Comparison of ENCODE assay signal across 34 cellular contexts in the genomic region with DNA sequence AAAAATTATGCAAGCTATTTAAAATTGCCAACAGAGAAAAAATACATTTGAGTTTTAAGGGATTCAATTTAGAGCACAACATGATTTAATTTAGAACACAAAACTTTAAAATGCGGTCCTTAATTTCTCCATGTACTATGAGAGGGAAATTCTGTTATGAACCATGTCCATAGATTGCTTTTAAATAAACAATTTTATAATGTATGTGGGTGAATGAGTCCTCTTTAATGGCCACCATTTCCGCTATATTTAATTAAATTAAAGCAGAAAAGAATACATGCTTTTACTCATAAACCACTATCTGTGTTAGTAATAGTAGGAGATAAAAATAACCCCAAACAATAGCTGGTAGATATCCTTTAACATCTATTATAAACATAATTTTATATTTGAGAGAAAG.
A peak's percentile ranks its signal among the peaks of the same experiment; 100 is the strongest.
DNase-seq lines count a peak whose midpoint lies in the region; ATAC-seq, FAIRE-seq and TF ChIP-seq lines count a peak whose summit lies in the region.
"Had no signal": no experiment of that assay in that cellular context is flagged by ENCODE, and none has a peak within 500 bp of the region (broad histone marks: within the 10 kb centered on the region; RNA-seq: fewer than 3 reads in every experiment).

No MANE protein-coding gene starts in this region.

- peaks cover 0 to 5% of the 10 kb centered on the region in 2 experiments; a peak in 1 of 4 replicates for H3K4me1 ChIP-seq in SK-N-SH (ENCODE audit: control insufficient read depth in 1 of 2, insufficient read depth in 2 of 2, low read depth in 1 of 2, low read length in 1 of 2)
- H3K4me1 ChIP-seq in HepG2 (ENCODE audit: insufficient read depth, low read length) = no peaks in the 10 kb centered on the region
- H3K4me1 ChIP-seq: A549; BLaER1; BLaER1 treated with 17β-estradiol and CSF1 and Interleukin-3, amounts not matched to agents 10 nM and 100 nM had no signal

- POLR2A ChIA-PET in SK-N-SH (lab: Yijun Ruan, JAX) (no interaction called here), HepG2 (lab: Yijun Ruan, JAX) (no interaction called here)

- H3K4me3 ChIP-seq in SK-N-SH (ENCODE audit: low read depth in 2 of 2, low read length in 1 of 2) = no peak overlapping the region
- H3K4me3 ChIP-seq in HepG2 (replicated peaks in 1 of 3; ENCODE audit: insufficient read depth in 1 of 3, low read depth in 2 of 3, low read length in 3 of 3) = no peak overlapping the region
- H3K4me3 ChIP-seq: A549; BLaER1; BLaER1 treated with 17β-estradiol and CSF1 and Interleukin-3, amounts not matched to agents 10 nM and 100 nM had no signal

- H3K27ac ChIP-seq in SK-N-SH (ENCODE audit: low read depth in 2 of 2, low read length in 1 of 2) = peak overlapping the region in 1 of 2 experiments; percentile 87; a peak in 2 of 4 replicates
- H3K27ac ChIP-seq in HepG2 (ENCODE audit: extremely low read length, insufficient read depth, low read length) = no peak overlapping the region
- H3K27ac ChIP-seq: 22Rv1; A549; BLaER1; BLaER1 treated with 17β-estradiol and CSF1 and Interleukin-3, amounts not matched to agents 10 nM and 100 nM; C4-2B had no signal

- FAIRE-seq in D721Med (lab: Jason Lieb, UNC) (no peak), HepG2 (lab: Jason Lieb, UNC) (no peak)
- FAIRE-seq: A204.1, A549 had no signal

- no peak for TF ChIP-seq CTCF in SK-N-SH (IDR thresholded peaks at IDR 0.05)
- TF ChIP-seq CTCF in D721Med (IDR thresholded peaks at IDR 0.05; ENCODE audit: insufficient read depth, missing control alignments) = no peak
- no peak for TF ChIP-seq CTCF in HepG2 (CRISPR knock-in tag; IDR thresholded peaks at IDR 0.05)
- TF ChIP-seq CTCF in HFFc6 (IDR thresholded peaks at IDR 0.05) = no peak

- peaks cover under 1% of the 10 kb centered on the region; the same call in 1 of the 2 replicates for H3K36me3 Mint-ChIP-seq in HFFc6 (ENCODE audit: low read depth)
- H3K36me3 Mint-ChIP-seq: CD14-positive monocyte; CD4-positive, alpha-beta memory T cell; CD4-positive, CD25-positive, alpha-beta regulatory T cell; CD8-positive, alpha-beta memory T cell; CD8-positive, alpha-beta T cell had no signal

- intact Hi-C loops in HepG2 (cut with micrococcal nuclease; ENCODE audit: unreplicated experiment) = no loop called here

- no peaks in the 10 kb centered on the region for H3K27me3 Mint-ChIP-seq in HFFc6 (ENCODE audit: insufficient read depth)
- H3K27me3 Mint-ChIP-seq: B cell; CD4-positive, alpha-beta memory T cell; CD4-positive, alpha-beta T cell; CD8-positive, alpha-beta memory T cell had no signal

- H3F3A ChIP-seq in SK-N-SH (replicated peaks; ENCODE audit: insufficient read depth) = no peaks in the 10 kb centered on the region

- H3K9ac ChIP-seq in SK-N-SH (no peak overlapping the region), HepG2 (ENCODE audit: insufficient read depth, low read depth, low read length) (no peak overlapping the region)
- H3K9ac ChIP-seq: BLaER1; BLaER1 treated with 17β-estradiol and CSF1 and Interleukin-3, amounts not matched to agents 10 nM and 100 nM had no signal

- TF ChIP-seq RAD21 in SK-N-SH (IDR thresholded peaks at IDR 0.05; ENCODE audit: low read length) = 0 out of 2 replicates have a peak, but pooled peaks have one; percentile 0
- no peak for TF ChIP-seq RAD21 in HepG2 (CRISPR knock-in tag; IDR thresholded peaks at IDR 0.05)

- no peak overlapping the region for H3K4me3 Mint-ChIP-seq in HFFc6
- H3K4me3 Mint-ChIP-seq: B cell; CD14-positive monocyte; CD4-positive, alpha-beta memory T cell; CD4-positive, alpha-beta T cell; CD4-positive, CD25-positive, alpha-beta regulatory T cell; CD8-positive, alpha-beta memory T cell; CD8-positive, alpha-beta T cell had no signal

- in situ Hi-C loops in HepG2 (cut with HindIII; ENCODE audit: extremely low pct_ligation_motif_present, low pct_unique_long_range_greater_than_20kb) = no loop called here

- H3K79me2 ChIP-seq in SK-N-SH (ENCODE audit: insufficient read depth) = no peaks in the 10 kb centered on the region
- H3K79me2 ChIP-seq in HepG2 (ENCODE audit: insufficient read depth, low read length) = no peaks in the 10 kb centered on the region

- H2AFZ ChIP-seq in SK-N-SH (ENCODE audit: low read depth) (no peak overlapping the region), HepG2 (ENCODE audit: low read length) (no peak overlapping the region)

- TF ChIP-seq POLR2A in HepG2 (IDR thresholded peaks at IDR 0.05; ENCODE audit: insufficient read depth in 1 of 2, low read depth in 2 of 2, low read length in 2 of 2) = no peak

- H3K4me2 ChIP-seq in SK-N-SH (no peak overlapping the region), HepG2 (ENCODE audit: low read depth, low read length) (no peak overlapping the region)
- H3K4me2 ChIP-seq: A549; BLaER1; BLaER1 treated with 17β-estradiol and CSF1 and Interleukin-3, amounts not matched to agents 10 nM and 100 nM had no signal

- H3K27me3 ChIP-seq in SK-N-SH (ENCODE audit: insufficient read depth) = no peaks in the 10 kb centered on the region
- H3K27me3 ChIP-seq in HepG2 (ENCODE audit: control insufficient read depth in 1 of 2, insufficient read depth in 2 of 2, low read length in 2 of 2) = no peaks in the 10 kb centered on the region
- H3K27me3 ChIP-seq: BE2C; BLaER1; BLaER1 treated with 17β-estradiol and CSF1 and Interleukin-3, amounts not matched to agents 10 nM and 100 nM had no signal

- CTCF ChIA-PET in SK-N-SH (lab: Yijun Ruan, JAX) (interaction anchor here (1.1 kb wide), 1 partner anchor 667 kb away, joined by 4 read pairs; no protein-coding TSS in a partner anchor), HepG2 (lab: Yijun Ruan, JAX; ENCODE audit: low intra/inter-chr PET ratio, low total read pairs) (no interaction called here)

- ATAC-seq in SK-N-SH treated with all-trans-retinoic acid at 6 μM for 48 hours = no peak
- no peak for ATAC-seq in HepG2
- ATAC-seq: A549; CD8-positive, alpha-beta T cell had no signal

- H3K36me3 ChIP-seq in SK-N-SH (replicated peaks in 1 of 2; ENCODE audit: control insufficient read depth in 1 of 2, insufficient read depth in 2 of 2, low read length in 1 of 2) = no peaks in the 10 kb centered on the region
- H3K36me3 ChIP-seq in HepG2 (replicated peaks in 1 of 2; ENCODE audit: control insufficient read depth in 1 of 2, insufficient read depth in 2 of 2, low read length in 2 of 2) = no peaks in the 10 kb centered on the region
- H3K36me3 ChIP-seq: BLaER1; BLaER1 treated with 17β-estradiol and CSF1 and Interleukin-3, amounts not matched to agents 10 nM and 100 nM had no signal

- H3K9me3 ChIP-seq in SK-N-SH (no peaks in the 10 kb centered on the region), HepG2 (ENCODE audit: low read length) (peaks cover 72% of the 10 kb centered on the region)
- H3K9me3 ChIP-seq: A549, BE2C, BLaER1 had no signal

- 65% methylated on average over 2 of the region's 2 CpGs for WGBS in SK-N-SH (ENCODE audit: low lambda C conversion rate)
- WGBS in HepG2 (ENCODE audit: low lambda C conversion rate) = 50% methylated on average over 2 of the region's 2 CpGs

- H4K20me1 ChIP-seq in SK-N-SH (ENCODE audit: insufficient read depth) (no peaks in the 10 kb centered on the region), HepG2 (ENCODE audit: insufficient read depth, low read length) (no peaks in the 10 kb centered on the region)
- H4K20me1 ChIP-seq: BLaER1; BLaER1 treated with 17β-estradiol and CSF1 and Interleukin-3, amounts not matched to agents 10 nM and 100 nM had no signal

- peaks cover 2% of the 10 kb centered on the region for H3K9me3 Mint-ChIP-seq in HFFc6
- H3K9me3 Mint-ChIP-seq: CD4-positive, alpha-beta T cell had no signal

- no TSS peak for BruUV-seq in HepG2 (replicated peaks; lab: Mats Ljungman, UMichigan)

- peak in 1 of 2 experiments; percentile 58; a peak in 2 of 4 replicates for TF ChIP-seq EP300 in SK-N-SH (IDR thresholded peaks at IDR 0.05; ENCODE audit: borderline replicate concordance in 1 of 2, low read depth in 1 of 2, low read length in 1 of 2)
- TF ChIP-seq EP300 in HepG2 (IDR thresholded peaks at IDR 0.05; ENCODE audit: low read depth in 2 of 2, low read length in 2 of 2) = no peak
- no peak for TF ChIP-seq EP300 in HepG2 (CRISPR knock-in tag; IDR thresholded peaks at IDR 0.05; ENCODE audit: borderline replicate concordance)

- DNase-seq in SK-N-DZ (ENCODE audit: low spot score) (peak; percentile 4), SK-N-SH (peak; percentile 9), D721Med (ENCODE audit: insufficient read length, low spot score) (no peak), HepG2 (ENCODE audit: low spot score) (no peak), HFFc6 (no peak)
- DNase-seq: 8988T; ACHN; AML-193; C1 segment of cervical spinal cord; Caco-2; Calu3; CD4-positive, alpha-beta memory T cell; CD4-positive, alpha-beta T cell; CD4-positive, CD25-positive, alpha-beta regulatory T cell; CD8-positive, alpha-beta memory T cell; CD8-positive, alpha-beta T cell; COR-L47; DMS 273 treated with DMSO at 0.1 percent for 48 hours; DMS153; DMS53; DMS79; DMS79 treated with DMSO at 0.1 percent for 48 hours; DND-41; EL had no signal

- H3K27ac Mint-ChIP-seq in HFFc6 = no peak overlapping the region
- H3K27ac Mint-ChIP-seq: B cell; CD14-positive monocyte; CD4-positive, alpha-beta memory T cell; CD4-positive, alpha-beta T cell; CD4-positive, CD25-positive, alpha-beta regulatory T cell; CD8-positive, alpha-beta memory T cell; CD8-positive, alpha-beta T cell had no signal

- no peaks in the 10 kb centered on the region for H3K9me2 ChIP-seq in SK-N-SH

- no peaks in the 10 kb centered on the region for H3K4me1 Mint-ChIP-seq in HFFc6 (ENCODE audit: low read depth)
- H3K4me1 Mint-ChIP-seq: B cell; CD14-positive monocyte; CD4-positive, alpha-beta memory T cell; CD4-positive, CD25-positive, alpha-beta regulatory T cell; CD8-positive, alpha-beta memory T cell had no signal

TF ChIP-seq in SK-N-SH treated with all-trans-retinoic acid at 6 μM for 48 hours, 23 proteins besides CTCF, POLR2A, EP300 and RAD21 (continues in another document):
- no peak for TF ChIP-seq SNAI2 (CRISPR knock-in tag; IDR thresholded peaks at IDR 0.05)

TF ChIP-seq in HepG2, 621 proteins besides CTCF, POLR2A, EP300 and RAD21 (continues in another document):
- no peak for TF ChIP-seq ZNF562 (CRISPR knock-in tag; IDR thresholded peaks at IDR 0.05; ENCODE audit: borderline replicate concordance)
- TF ChIP-seq HMG20B (CRISPR knock-in tag; conservative IDR thresholded peaks at IDR 0.05) = no peak
- no peak for TF ChIP-seq ZNF354B (CRISPR knock-in tag; IDR thresholded peaks at IDR 0.05)
- TF ChIP-seq SSRP1 (CRISPR knock-in tag; IDR thresholded peaks at IDR 0.05) = no peak
- TF ChIP-seq, protein P1, sequence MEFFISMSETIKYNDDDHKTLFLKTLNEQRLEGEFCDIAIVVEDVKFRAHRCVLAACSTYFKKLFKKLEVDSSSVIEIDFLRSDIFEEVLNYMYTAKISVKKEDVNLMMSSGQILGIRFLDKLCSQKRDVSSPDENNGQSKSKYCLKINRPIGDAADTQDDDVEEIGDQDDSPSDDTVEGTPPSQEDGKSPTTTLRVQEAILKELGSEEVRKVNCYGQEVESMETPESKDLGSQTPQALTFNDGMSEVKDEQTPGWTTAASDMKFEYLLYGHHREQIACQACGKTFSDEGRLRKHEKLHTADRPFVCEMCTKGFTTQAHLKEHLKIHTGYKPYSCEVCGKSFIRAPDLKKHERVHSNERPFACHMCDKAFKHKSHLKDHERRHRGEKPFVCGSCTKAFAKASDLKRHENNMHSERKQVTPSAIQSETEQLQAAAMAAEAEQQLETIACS (CRISPR knock-in tag; IDR thresholded peaks at IDR 0.05) = no peak
- no peak for TF ChIP-seq ZNF549 (CRISPR knock-in tag; IDR thresholded peaks at IDR 0.05)
- TF ChIP-seq ZSCAN9 (CRISPR knock-in tag; IDR thresholded peaks at IDR 0.05; ENCODE audit: borderline replicate concordance) = no peak
- no peak for TF ChIP-seq ZC3H13 (CRISPR knock-in tag; IDR thresholded peaks at IDR 0.05)

Comparison
In these comparisons a context has a peak if more than half of its experiments do, and no peak if none do; other contexts are left out.
1. DNase-seq: peak in SK-N-DZ (single experiment) and SK-N-SH (single experiment); none in D721Med (single experiment), HepG2 (single experiment) and HFFc6 (single experiment).